Comparison of ENCODE assay signal across 12 cellular contexts in the genomic region with DNA sequence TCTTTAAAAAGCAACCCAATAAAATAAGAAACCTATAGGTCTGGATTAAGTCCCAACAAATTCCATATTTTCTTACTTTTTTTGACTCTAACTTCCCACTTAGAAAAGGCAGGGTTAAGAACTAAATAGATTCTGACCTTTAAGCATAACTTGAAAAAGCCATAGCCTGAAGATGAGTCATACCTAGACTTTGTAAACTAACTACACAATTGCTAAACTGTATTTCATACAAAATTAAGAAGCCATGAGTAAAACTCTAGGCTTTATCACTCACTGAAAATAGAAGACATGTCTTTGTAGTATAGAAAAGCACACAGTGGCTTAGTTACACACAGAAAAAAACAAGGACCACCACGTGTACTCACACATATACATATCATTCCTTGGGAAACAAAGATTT. TPM values are rescaled to one million over a fixed set of nuclear protein-coding genes. Genes with fewer than 3 reads are reported as not detected.
DNase-seq lines count a peak whose midpoint lies in the region; ATAC-seq, FAIRE-seq and TF ChIP-seq lines count a peak whose summit lies in the region.
"Had no signal": no experiment of that assay in that cellular context is flagged by ENCODE, and none has a peak within 500 bp of the region (broad histone marks: within the 10 kb centered on the region; RNA-seq: fewer than 3 reads in every experiment).

No MANE protein-coding gene starts in this region.

- POLR2A ChIA-PET in activated naive CD8-positive, alpha-beta T cell treated with anti-CD3 and anti-CD28 coated beads, Interleukin-2, amount 10 ng/mL, durations not matched to agents 7 days and 5 days (lab: Charles Lee): no interaction called here

- H3K36me3 Mint-ChIP-seq in activated naive CD8-positive, alpha-beta T cell treated with anti-CD3 and anti-CD28 coated beads, Interleukin-2, amount 10 ng/mL, durations not matched to agents 7 days and 5 days: peaks cover 33% of the 10 kb centered on the region

- no peaks in the 10 kb centered on the region for H3K27me3 Mint-ChIP-seq in activated naive CD8-positive, alpha-beta T cell treated with anti-CD3 and anti-CD28 coated beads, Interleukin-2, amount 10 ng/mL, durations not matched to agents 7 days and 5 days

- intact Hi-C loops in pancreas (cut with DNase I): no loop called here

- no peak overlapping the region for H3K27ac ChIP-seq in pancreas
- H3K27ac ChIP-seq: KMS-11, right atrium auricular region had no signal

- H3K4me3 ChIP-seq in pancreas: no peak overlapping the region
- H3K4me3 ChIP-seq: right atrium auricular region had no signal

- no peak overlapping the region for H3K4me3 Mint-ChIP-seq in activated naive CD8-positive, alpha-beta T cell treated with anti-CD3 and anti-CD28 coated beads, Interleukin-2, amount 10 ng/mL, durations not matched to agents 7 days and 5 days

- peak; percentile 72 for FAIRE-seq in pancreas (lab: Jason Lieb, UNC)

- peaks cover 50% of the 10 kb centered on the region for H3K4me1 Mint-ChIP-seq in activated naive CD8-positive, alpha-beta T cell treated with anti-CD3 and anti-CD28 coated beads, Interleukin-2, amount 10 ng/mL, durations not matched to agents 7 days and 5 days

- H3K36me3 ChIP-seq in pancreas: no peaks in the 10 kb centered on the region
- H3K36me3 ChIP-seq: right atrium auricular region had no signal

- H3K9me3 Mint-ChIP-seq in activated naive CD8-positive, alpha-beta T cell treated with anti-CD3 and anti-CD28 coated beads, Interleukin-2, amount 10 ng/mL, durations not matched to agents 7 days and 5 days: peaks cover 1% of the 10 kb centered on the region

- no peak overlapping the region for H3K27ac Mint-ChIP-seq in activated naive CD8-positive, alpha-beta T cell treated with anti-CD3 and anti-CD28 coated beads, Interleukin-2, amount 10 ng/mL, durations not matched to agents 7 days and 5 days

- DNase-seq in activated naive CD8-positive, alpha-beta T cell treated with anti-CD3 and anti-CD28 coated beads, Interleukin-2, amount 10 ng/mL, durations not matched to agents 7 days and 5 days: no peak
- DNase-seq in pancreas: no peak
- DNase-seq in OCI-M1 (lab: John Stamatoyannopoulos, UW): no peak
- no peak for DNase-seq in NCI-H69 (lab: John Stamatoyannopoulos, UW)
- DNase-seq: activated gamma-delta T cell, hippocampal formation had no signal

- H3K4me1 ChIP-seq in pancreas: no peaks in the 10 kb centered on the region

- ATAC-seq in GM18907 (IDR thresholded peaks at IDR 0.05; ENCODE audit: unreplicated experiment): peak; percentile 60
- ATAC-seq in HG02885 (IDR thresholded peaks at IDR 0.05; ENCODE audit: poor library complexity, unreplicated experiment): peak; percentile 91
- peak; percentile 64 for ATAC-seq in activated naive CD8-positive, alpha-beta T cell treated with anti-CD3 and anti-CD28 coated beads, Interleukin-2, amount 10 ng/mL, durations not matched to agents 7 days and 5 days (ENCODE audit: low read depth)
- peak in 2 of 4 donors; percentile 48 to 52 for ATAC-seq in pancreas
- ATAC-seq in HG03139 (IDR thresholded peaks at IDR 0.05; ENCODE audit: unreplicated experiment): no peak
- ATAC-seq in GM19452 (IDR thresholded peaks at IDR 0.05; ENCODE audit: unreplicated experiment): no peak

- no peak for TF ChIP-seq CTCF in pancreas (IDR thresholded peaks at IDR 0.05)

- H3K9me3 ChIP-seq in pancreas: no peaks in the 10 kb centered on the region

- 93 to 97% methylated on average over 1 of the region's 1 CpG for WGBS in pancreas, 2 donors

- H3K27me3 ChIP-seq in pancreas: no peaks in the 10 kb centered on the region
- H3K27me3 ChIP-seq: right atrium auricular region had no signal

RNA-seq across cellular contexts. Expression of gene MLLT3, which starts 51.5 kb away (rescaled TPM):
- total RNA-seq in activated naive CD8-positive, alpha-beta T cell treated with anti-CD3 and anti-CD28 coated beads, Interleukin-2, amount 10 ng/mL, durations not matched to agents 7 days and 5 days: 100 to 1,000 TPM; 112 TPM
- 10 to 100 TPM in 1 of 6 donors, 1 to 10 TPM in 5; 2.7 to 10.3 (median 4.8) TPM for total RNA-seq in pancreas
- 1 to 10 TPM; 1.8 to 4.0 TPM for polyA plus RNA-seq in pancreas

Comparison
In these comparisons a context has a peak if more than half of its experiments do, and no peak if none do; other contexts are left out.
1. ATAC-seq: peak in GM18907 (single experiment), HG02885 (single experiment) and activated naive CD8-positive, alpha-beta T cell treated with anti-CD3 and anti-CD28 coated beads, Interleukin-2, amount 10 ng/mL, durations not matched to agents 7 days and 5 days (single experiment); none in HG03139 (single experiment) and GM19452 (single experiment).
2. RNA of gene MLLT3, which starts 51.5 kb away (total RNA-seq): 112 TPM in activated naive CD8-positive, alpha-beta T cell treated with anti-CD3 and anti-CD28 coated beads, Interleukin-2, amount 10 ng/mL, durations not matched to agents 7 days and 5 days; 2.7 to 10.3 TPM in pancreas; every median in the first group is over 10 times any median in the second.